8 cellular contexts compared by ENCODE assay signal in genomic region chr6:30814137-30815084, GRCh38.
DNase-seq lines count a peak whose midpoint lies in the region; ATAC-seq, FAIRE-seq and TF ChIP-seq lines count a peak whose summit lies in the region.

No MANE protein-coding gene starts in this region.

- intact Hi-C loops in GM12878 (cut with micrococcal nuclease; ENCODE audit: unreplicated experiment): loop anchor here (1.0 kb wide), 1 partner anchor 77 kb away; no protein-coding TSS in a partner anchor

- no TSS peak for BruUV-seq in GM12878 (replicated peaks; lab: Mats Ljungman, UMichigan)

- no peaks in the 10 kb centered on the region for H3K79me2 ChIP-seq in GM12878 (ENCODE audit: control insufficient read depth, insufficient read depth, low read length)

- no peak for TF ChIP-seq CTCF in GM12878 (IDR thresholded peaks at IDR 0.05 in 2 of 3, conservative IDR thresholded peaks at IDR 0.05 in 1 of 3; ENCODE audit: control insufficient read depth in 2 of 3, extremely low read depth in 1 of 3, insufficient read depth in 1 of 3, low read depth in 3 of 3, low read length in 3 of 3)

- TF ChIP-seq RAD21 in GM12878 (IDR thresholded peaks at IDR 0.05; ENCODE audit: insufficient read depth, low read depth, low read length): no peak

- no peak for TF ChIP-seq POLR2A in GM12878 (IDR thresholded peaks at IDR 0.05; ENCODE audit: low read depth, low read length)
- no peak for TF ChIP-seq POLR2A in GM12891 (IDR thresholded peaks at IDR 0.05; ENCODE audit: low read depth, low read length)

- no peak for TF ChIP-seq EP300 in GM12878 (IDR thresholded peaks at IDR 0.05; ENCODE audit: borderline replicate concordance in 1 of 2, control insufficient read depth in 1 of 2, low read depth in 2 of 2, low read length in 2 of 2)

- WGBS in GM12878 (ENCODE audit: insufficient coverage, insufficient replicate concordance, low lambda C conversion rate, missing lambda C conversion rate): 51% methylated on average over 11 of the region's 11 CpGs

- POLR2A ChIA-PET in GM12878 (lab: Charles Lee): interaction anchor here (0.6 to 5.5 kb wide), 4 partner anchors 46 to 90 kb away, joined by 3 to 77 read pairs (median 5); no protein-coding TSS in a partner anchor

- CTCF ChIA-PET in GM12878 (lab: Yijun Ruan, JAX): interaction anchor here (1.0 to 4.8 kb wide), 4 partner anchors 7 to 55 kb away, joined by 3 to 38 read pairs (median 5); no protein-coding TSS in a partner anchor

- no peak overlapping the region; the same call in 1 of the 2 replicates for H3K4me2 ChIP-seq in GM12878 (ENCODE audit: control insufficient read depth, insufficient read depth)

- ATAC-seq in GM12878 (0 out of 3 replicates have a peak, but pooled peaks have one; percentile 5), HG03108 (IDR thresholded peaks at IDR 0.05; ENCODE audit: unreplicated experiment) (no peak)
- ATAC-seq in natural killer cell treated with Interleukin-12 subunit alpha and Interleukin-12 subunit beta and Interleukin-15 and Interleukin-18, amount 100 ng/mL, for 72 hours: peak; percentile 55 to 59

- H3K27ac Mint-ChIP-seq in natural killer cell treated with Interleukin-12 subunit alpha and Interleukin-12 subunit beta and Interleukin-15 and Interleukin-18, amount 100 ng/mL, for 72 hours: peak overlapping the region; percentile 68 to 89

- H3K4me1 Mint-ChIP-seq in natural killer cell treated with Interleukin-12 subunit alpha and Interleukin-12 subunit beta and Interleukin-15 and Interleukin-18, amount 100 ng/mL, for 72 hours (ENCODE audit: low read depth in 2 of 2): peaks cover 61 to 65% of the 10 kb centered on the region in 2 donors

- peaks cover 10% of the 10 kb centered on the region for H3K36me3 Mint-ChIP-seq in natural killer cell treated with Interleukin-12 subunit alpha and Interleukin-12 subunit beta and Interleukin-15 and Interleukin-18, amount 100 ng/mL, for 72 hours

- H4K20me1 ChIP-seq in GM12878 (ENCODE audit: control insufficient read depth, insufficient read depth): no peaks in the 10 kb centered on the region

- H3K27me3 ChIP-seq in SJSA1 (replicated peaks) (no peaks in the 10 kb centered on the region), GM12878 (replicated peaks in 1 of 2; ENCODE audit: control insufficient read depth in 2 of 2, insufficient read depth in 2 of 2, low read length in 1 of 2) (no peaks in the 10 kb centered on the region)

- H3K4me3 Mint-ChIP-seq in natural killer cell treated with Interleukin-12 subunit alpha and Interleukin-12 subunit beta and Interleukin-15 and Interleukin-18, amount 100 ng/mL, for 72 hours: peak overlapping the region; percentile 41

- no peaks in the 10 kb centered on the region for H3K9me3 Mint-ChIP-seq in natural killer cell treated with Interleukin-12 subunit alpha and Interleukin-12 subunit beta and Interleukin-15 and Interleukin-18, amount 100 ng/mL, for 72 hours

- SMC1A ChIA-PET in GM12878 (lab: Charles Lee; ENCODE audit: uncharacterized antibody, unreplicated experiment): interaction anchor here (1.1 to 16.8 kb wide), 8 partner anchors 7 to 79 kb away, joined by 3 to 217 read pairs (median 26); no protein-coding TSS in a partner anchor

- peak overlapping the region; percentile 45 for H2AFZ ChIP-seq in GM12878 (ENCODE audit: control insufficient read depth, low read depth, low read length)

- H3K27ac ChIP-seq in SJSA1: peak overlapping the region; percentile 88
- peak overlapping the region; percentile 52 for H3K27ac ChIP-seq in GM12878 (ENCODE audit: control insufficient read depth, insufficient read depth)

- H3K36me3 ChIP-seq in SJSA1 (no peaks in the 10 kb centered on the region), GM12878 (ENCODE audit: control insufficient read depth in 2 of 2, insufficient read depth in 2 of 2, low read length in 1 of 2) (no peaks in the 10 kb centered on the region)

- H3K27me3 Mint-ChIP-seq in natural killer cell treated with Interleukin-12 subunit alpha and Interleukin-12 subunit beta and Interleukin-15 and Interleukin-18, amount 100 ng/mL, for 72 hours: no peaks in the 10 kb centered on the region

- in situ Hi-C loops in GM12878 (cut with MboI): no loop called here

- peaks cover 51% of the 10 kb centered on the region for H3K4me1 ChIP-seq in SJSA1 (replicated peaks)
- peaks cover 50% of the 10 kb centered on the region for H3K4me1 ChIP-seq in GM12878 (ENCODE audit: control insufficient read depth, insufficient read depth, low read length)

- H3K4me3 ChIP-seq in SJSA1: no peak overlapping the region
- no peak overlapping the region for H3K4me3 ChIP-seq in GM12878

- H3K9me3 ChIP-seq in SJSA1 (replicated peaks) (no peaks in the 10 kb centered on the region), GM12878 (replicated peaks; ENCODE audit: control insufficient read depth, insufficient read depth, low read length) (peaks cover 3% of the 10 kb centered on the region; the same call in 2 of the 3 replicates)

- DNase-seq in EH (ENCODE audit: low read depth): peak; percentile 86
- DNase-seq in SJSA1 (ENCODE audit: low read depth in 1 of 2, low spot score in 2 of 2): peak; percentile 91 to 95
- DNase-seq in GM12878 (ENCODE audit: low read depth, low spot score): no peak
- DNase-seq in natural killer cell treated with Interleukin-12 subunit alpha and Interleukin-12 subunit beta and Interleukin-15 and Interleukin-18, amount 100 ng/mL, for 72 hours (ENCODE audit: low spot score): no peak
- DNase-seq in GM12891 (ENCODE audit: insufficient read length, low spot score): no peak
- no peak for DNase-seq in NCI-H2196 treated with DMSO at 0.1 percent for 48 hours (lab: John Stamatoyannopoulos, UW; ENCODE audit: unreplicated experiment)
- DNase-seq in NCI-H128 (lab: John Stamatoyannopoulos, UW; ENCODE audit: unreplicated experiment): no peak

- FAIRE-seq in GM12878 (lab: Jason Lieb, UNC): no peak
- no peak for FAIRE-seq in GM12891 (lab: Jason Lieb, UNC)

- RAD21 ChIA-PET in GM12878 (lab: Charles Lee; ENCODE audit: unreplicated experiment): interaction anchor here (0.8 to 5.4 kb wide), 5 partner anchors 29 to 79 kb away, joined by 3 to 98 read pairs (median 3); no protein-coding TSS in a partner anchor

- peak overlapping the region; percentile 17; the same call in 1 of the 2 replicates for H3K9ac ChIP-seq in GM12878 (ENCODE audit: control insufficient read depth, insufficient read depth, low read length)

TF ChIP-seq in GM12878, 131 proteins besides CTCF, POLR2A, EP300 and RAD21 (continues in another document):
- TF ChIP-seq SUPT20H (IDR thresholded peaks at IDR 0.05; ENCODE audit: borderline replicate concordance, control insufficient read depth, low read depth, low read length): no peak
- TF ChIP-seq GATAD2B (conservative IDR thresholded peaks at IDR 0.05; ENCODE audit: low read depth): no peak
- no peak for TF ChIP-seq KDM1A (IDR thresholded peaks at IDR 0.05; ENCODE audit: borderline replicate concordance)
- peak; percentile 81 for TF ChIP-seq RAD51 (IDR thresholded peaks at IDR 0.05)
- TF ChIP-seq TAF1 (IDR thresholded peaks at IDR 0.05; ENCODE audit: borderline replicate concordance, low read depth, low read length): no peak
- TF ChIP-seq NFYA (IDR thresholded peaks at IDR 0.05; ENCODE audit: borderline replicate concordance, low read depth, low read length): no peak
- TF ChIP-seq NFIC (IDR thresholded peaks at IDR 0.05; ENCODE audit: low read depth, low read length): no peak; the same call in 1 of the 2 replicates
- TF ChIP-seq, protein P1, sequence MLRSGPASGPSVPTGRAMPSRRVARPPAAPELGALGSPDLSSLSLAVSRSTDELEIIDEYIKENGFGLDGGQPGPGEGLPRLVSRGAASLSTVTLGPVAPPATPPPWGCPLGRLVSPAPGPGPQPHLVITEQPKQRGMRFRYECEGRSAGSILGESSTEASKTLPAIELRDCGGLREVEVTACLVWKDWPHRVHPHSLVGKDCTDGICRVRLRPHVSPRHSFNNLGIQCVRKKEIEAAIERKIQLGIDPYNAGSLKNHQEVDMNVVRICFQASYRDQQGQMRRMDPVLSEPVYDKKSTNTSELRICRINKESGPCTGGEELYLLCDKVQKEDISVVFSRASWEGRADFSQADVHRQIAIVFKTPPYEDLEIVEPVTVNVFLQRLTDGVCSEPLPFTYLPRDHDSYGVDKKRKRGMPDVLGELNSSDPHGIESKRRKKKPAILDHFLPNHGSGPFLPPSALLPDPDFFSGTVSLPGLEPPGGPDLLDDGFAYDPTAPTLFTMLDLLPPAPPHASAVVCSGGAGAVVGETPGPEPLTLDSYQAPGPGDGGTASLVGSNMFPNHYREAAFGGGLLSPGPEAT (IDR thresholded peaks at IDR 0.05; ENCODE audit: low read depth): peak; percentile 60; the same call in 1 of the 2 replicates
- TF ChIP-seq CEBPB (IDR thresholded peaks at IDR 0.05; ENCODE audit: borderline replicate concordance in 1 of 2, low read depth in 2 of 2, low read length in 2 of 2): no peak

TF ChIP-seq in GM12891, 5 proteins besides CTCF, POLR2A, EP300 and RAD21:
- no peak for TF ChIP-seq PAX5 (IDR thresholded peaks at IDR 0.05; ENCODE audit: insufficient read depth, low read length, severe bottlenecking)

Comparison
In these comparisons a context has a peak if more than half of its experiments do, and no peak if none do; other contexts are left out.
1. DNase-seq: peak in EH (single experiment) and SJSA1 (2 of 2); none in GM12878 (single experiment), natural killer cell treated with Interleukin-12 subunit alpha and Interleukin-12 subunit beta and Interleukin-15 and Interleukin-18, amount 100 ng/mL, for 72 hours (single experiment), GM12891 (single experiment), NCI-H2196 treated with DMSO at 0.1 percent for 48 hours (single experiment) and NCI-H128 (single experiment).